In genomic region chr4:107930821-107931774, GRCh38 we compare ENCODE assay signal across 8 cellular contexts. TPM values are rescaled to one million over a fixed set of nuclear protein-coding genes. Genes with fewer than 3 reads are reported as not detected.
DNase-seq lines count a peak whose midpoint lies in the region; ATAC-seq and TF ChIP-seq lines count a peak whose summit lies in the region.

Gene CYP2U1, plus strand, starts transcription at chr4:107931549. Its CDS starts 95 bp downstream, at chr4:107931644.

- H2AFZ ChIP-seq in DND-41 (ENCODE audit: low read depth, low read length): peak within 1 kb of the TSS; percentile 99

- no peaks in the 10 kb centered on the region for H3K9me3 ChIP-seq in DND-41 (ENCODE audit: insufficient read depth, low read length, severe bottlenecking)
- H3K9me3 ChIP-seq in SJSA1 (replicated peaks): 0 out of 2 replicates have a peak, but pooled peaks cover 3% of the 10 kb centered on the region
- no peaks in the 10 kb centered on the region for H3K9me3 ChIP-seq in suprapubic skin

- peak in 1 of 2 donors; percentile 21 for TF ChIP-seq POLR2A in suprapubic skin (IDR thresholded peaks at IDR 0.05)

- H3K27me3 Mint-ChIP-seq in activated naive CD4-positive, alpha-beta T cell treated with anti-CD3 and anti-CD28 coated beads for 36 hours (ENCODE audit: low read depth): no peaks in the 10 kb centered on the region

- H3K27ac Mint-ChIP-seq in activated naive CD4-positive, alpha-beta T cell treated with anti-CD3 and anti-CD28 coated beads for 36 hours: no peak within 1 kb of the TSS

- DNase-seq in DND-41: peak; percentile 84
- DNase-seq in Jurkat, Clone E6-1 (ENCODE audit: low read depth, low spot score): peak; percentile 57
- DNase-seq in SJSA1 (ENCODE audit: low read depth in 1 of 2, low spot score in 2 of 2): peak; percentile 82 to 84
- peak; percentile 78 for DNase-seq in activated naive CD4-positive, alpha-beta T cell treated with anti-CD3 and anti-CD28 coated beads for 36 hours
- DNase-seq in germinal center (ENCODE audit: low spot score): peak; percentile 91
- no peak for DNase-seq in omental fat pad (ENCODE audit: low spot score)
- peak; percentile 91 to 95 for DNase-seq in suprapubic skin (ENCODE audit: low spot score in 2 of 2)

- H3K4me3 ChIP-seq in DND-41 (ENCODE audit: low read depth in 1 of 2, low read length in 2 of 2) (peak within 1 kb of the TSS; percentile 22 to 65; a peak in 3 of 4 replicates), SJSA1 (peak within 1 kb of the TSS; percentile 69), suprapubic skin (peak within 1 kb of the TSS; percentile 80)
- H3K4me3 ChIP-seq in Jurkat, Clone E6-1 (ENCODE audit: low read length): peak within 1 kb of the TSS; percentile 81

- TF ChIP-seq EP300 in suprapubic skin (IDR thresholded peaks at IDR 0.05): no peak

- H3K27me3 ChIP-seq in DND-41 (ENCODE audit: insufficient read depth, low read length, poor library complexity) (no peaks in the 10 kb centered on the region), SJSA1 (replicated peaks) (no peaks in the 10 kb centered on the region), suprapubic skin (no peaks in the 10 kb centered on the region)

- peaks cover 5% of the 10 kb centered on the region; the same call in 1 of the 2 replicates for H3K79me2 ChIP-seq in DND-41 (ENCODE audit: insufficient read depth, low read length)

- peak within 1 kb of the TSS; percentile 61 for H3K9ac ChIP-seq in DND-41 (ENCODE audit: low read depth, low read length)

- H4K20me1 ChIP-seq in DND-41 (ENCODE audit: insufficient read depth, low read length): no peaks in the 10 kb centered on the region

- no peaks in the 10 kb centered on the region for H3K9me3 Mint-ChIP-seq in activated naive CD4-positive, alpha-beta T cell treated with anti-CD3 and anti-CD28 coated beads for 36 hours

- H3K27ac ChIP-seq in DND-41 (ENCODE audit: low read length) (peak within 1 kb of the TSS; percentile 30), SJSA1 (peak within 1 kb of the TSS; percentile 20), suprapubic skin (peak within 1 kb of the TSS; percentile 68)

- ATAC-seq in DND-41 (ENCODE audit: insufficient read depth, low read depth) (peak; percentile 98), GM21619 (IDR thresholded peaks at IDR 0.05; ENCODE audit: unreplicated experiment) (peak; percentile 93), omental fat pad (ENCODE audit: low FRiP score) (peak; percentile 92)

- 14% methylated on average over 15 of the region's 78 CpGs for WGBS in suprapubic skin

- H3K36me3 ChIP-seq in DND-41 (ENCODE audit: insufficient read depth, low read length) (no peaks in the 10 kb centered on the region; the same call in 1 of the 2 replicates), SJSA1 (no peaks in the 10 kb centered on the region), suprapubic skin (no peaks in the 10 kb centered on the region)

- peaks cover 15% of the 10 kb centered on the region for H3K4me1 Mint-ChIP-seq in activated naive CD4-positive, alpha-beta T cell treated with anti-CD3 and anti-CD28 coated beads for 36 hours (ENCODE audit: low read depth)

- peak within 1 kb of the TSS; percentile 83 for H3K4me3 Mint-ChIP-seq in activated naive CD4-positive, alpha-beta T cell treated with anti-CD3 and anti-CD28 coated beads for 36 hours

- intact Hi-C loops in activated naive CD4-positive, alpha-beta T cell treated with anti-CD3 and anti-CD28 coated beads for 36 hours (cut with micrococcal nuclease): loop anchor here (1.0 to 2.0 kb wide), 5 partner anchors 8 to 689 kb away; partner anchors contain the start of genes HADH, PAPSS1 and RPL34

- peak within 1 kb of the TSS; percentile 85 for H3K4me2 ChIP-seq in DND-41 (ENCODE audit: insufficient read depth, low read length)

- CTCF ChIA-PET in activated naive CD4-positive, alpha-beta T cell treated with anti-CD3 and anti-CD28 coated beads for 36 hours (lab: Charles Lee): interaction anchor here (0.7 to 1.4 kb wide), 2 partner anchors 173 to 210 kb away, joined by 3 to 4 read pairs; no protein-coding TSS in a partner anchor

- peaks cover 3% of the 10 kb centered on the region for H3K36me3 Mint-ChIP-seq in activated naive CD4-positive, alpha-beta T cell treated with anti-CD3 and anti-CD28 coated beads for 36 hours (ENCODE audit: low read depth)

- peaks cover 31% of the 10 kb centered on the region for H3K4me1 ChIP-seq in DND-41 (ENCODE audit: insufficient read depth, low read length)
- H3K4me1 ChIP-seq in SJSA1 (replicated peaks): peaks cover 14% of the 10 kb centered on the region
- H3K4me1 ChIP-seq in suprapubic skin: peaks cover 20% of the 10 kb centered on the region

- TF ChIP-seq CTCF in DND-41 (IDR thresholded peaks at IDR 0.05; ENCODE audit: borderline replicate concordance, extremely low read depth, low read length, poor library complexity, severe bottlenecking) (peak; percentile 33), omental fat pad (IDR thresholded peaks at IDR 0.05) (no peak), suprapubic skin (IDR thresholded peaks at IDR 0.05) (peak in 1 of 2 donors; percentile 27)

RNA-seq across cellular contexts. Expression of gene CYP2U1, which starts in this region (rescaled TPM):
- polyA plus RNA-seq in Jurkat, Clone E6-1 (2012; ENCODE audit: insufficient read depth, insufficient read length): 5.5 TPM
- total RNA-seq in SJSA1 (2014; rRNA removed; shearing (Covaris generic)): 9.3 and 10.4 TPM in 2 replicates
- total RNA-seq in activated naive CD4-positive, alpha-beta T cell treated with anti-CD3 and anti-CD28 coated beads for 36 hours: 1 to 10 TPM; 1.5 to 1.8 TPM
- 10 to 100 TPM in 3 of 4 donors, 1 to 10 TPM in 1; 9.2 to 15.6 (median 14.4) TPM for total RNA-seq in omental fat pad
- total RNA-seq in suprapubic skin: 1 to 10 TPM; 3.3 to 8.7 (median 4.4) TPM
